In the genomic region with DNA sequence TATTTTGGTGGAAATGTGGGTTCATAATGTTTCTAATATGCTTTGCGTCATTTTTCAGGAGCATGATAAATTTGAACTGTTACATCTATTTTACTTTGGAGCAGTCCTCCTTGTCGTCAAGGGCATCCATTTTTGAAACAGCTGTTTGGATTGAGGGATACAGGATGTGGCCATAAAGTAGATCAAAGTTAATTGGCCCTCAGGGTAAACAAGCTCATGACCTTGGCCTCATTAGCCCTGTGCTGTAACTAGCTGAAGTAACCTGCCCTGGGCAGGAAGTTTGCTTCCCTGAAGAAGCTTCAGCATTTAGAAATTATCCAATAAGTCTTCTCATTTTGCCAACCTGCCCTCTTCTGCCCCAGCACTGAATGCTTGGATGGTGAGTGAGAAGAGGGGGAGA, we compare ENCODE assay signal across 19 cellular contexts.
"Had no signal": no experiment of that assay in that cellular context is flagged by ENCODE, and none has a peak within 500 bp of the region (broad histone marks: within the 10 kb centered on the region; RNA-seq: fewer than 3 reads in every experiment).

No MANE protein-coding gene starts in this region.

- H3K27ac ChIP-seq: esophagus muscularis mucosa, gastroesophageal sphincter, heart right ventricle, left ventricle myocardium inferior, prostate gland, right atrium auricular region, tibial artery had no signal

- H3K4me3 ChIP-seq: esophagus muscularis mucosa, gastroesophageal sphincter, heart right ventricle, left ventricle myocardium inferior, prostate gland, right atrium auricular region, tibial artery had no signal

- H3K4me1 ChIP-seq: prostate gland had no signal

- H3K36me3 ChIP-seq: esophagus muscularis mucosa, gastroesophageal sphincter, heart right ventricle, left ventricle myocardium inferior, prostate gland, right atrium auricular region, tibial artery had no signal

- H3K9me3 ChIP-seq: esophagus muscularis mucosa, gastroesophageal sphincter, prostate gland, right atrium auricular region, tibial artery had no signal

- FAIRE-seq: endothelial cell of umbilical vein had no signal

- DNase-seq: activated CD4-positive, alpha-beta T cell treated with anti-CD3 and anti-CD28 coated beads, Interleukin-2, amount 10 ng/mL, durations not matched to agents 7 days and 5 days; activated CD4-positive, CD25-positive, alpha-beta regulatory T cell; activated CD8-positive, alpha-beta T cell treated with anti-CD3 and anti-CD28 coated beads, Interleukin-2, amount 10 ng/mL, durations not matched to agents 7 days and 5 days; activated naive CD4-positive, alpha-beta T cell treated with Interleukin-2 at 50 U/mL for 16 hours; activated naive CD8-positive, alpha-beta T cell treated with anti-CD3 and anti-CD28 coated beads, Interleukin-2, amount 10 ng/mL, durations not matched to agents 7 days and 5 days; activated T-cell treated with anti-CD3 and anti-CD28 coated beads, Interleukin-2, amount 50 U/mL, for 24 hours; amygdala; dermis blood vessel endothelial cell; effector memory CD4-positive, alpha-beta T cell; heart right ventricle; left ventricle myocardium inferior; stimulated activated naive CD8-positive, alpha-beta T cell treated with anti-CD3 and anti-CD28 coated beads, Interleukin-15, Interleukin-2, amounts not matched to agents 100 U/mL and 50 U/mL, for 24 hours; substantia nigra; tibial artery had no signal

- ATAC-seq: activated CD8-positive, alpha-beta T cell treated with anti-CD3 and anti-CD28 coated beads, Interleukin-2, amount 10 ng/mL, durations not matched to agents 7 days and 5 days; stimulated activated naive CD8-positive, alpha-beta T cell treated with anti-CD3 and anti-CD28 coated beads, Interleukin-15, Interleukin-2, amounts not matched to agents 100 U/mL and 50 U/mL, for 24 hours had no signal

- H3K27me3 ChIP-seq: esophagus muscularis mucosa, gastroesophageal sphincter, heart right ventricle, right atrium auricular region, tibial artery had no signal
